Comparison of ENCODE assay signal across 13 cellular contexts in the genomic region with DNA sequence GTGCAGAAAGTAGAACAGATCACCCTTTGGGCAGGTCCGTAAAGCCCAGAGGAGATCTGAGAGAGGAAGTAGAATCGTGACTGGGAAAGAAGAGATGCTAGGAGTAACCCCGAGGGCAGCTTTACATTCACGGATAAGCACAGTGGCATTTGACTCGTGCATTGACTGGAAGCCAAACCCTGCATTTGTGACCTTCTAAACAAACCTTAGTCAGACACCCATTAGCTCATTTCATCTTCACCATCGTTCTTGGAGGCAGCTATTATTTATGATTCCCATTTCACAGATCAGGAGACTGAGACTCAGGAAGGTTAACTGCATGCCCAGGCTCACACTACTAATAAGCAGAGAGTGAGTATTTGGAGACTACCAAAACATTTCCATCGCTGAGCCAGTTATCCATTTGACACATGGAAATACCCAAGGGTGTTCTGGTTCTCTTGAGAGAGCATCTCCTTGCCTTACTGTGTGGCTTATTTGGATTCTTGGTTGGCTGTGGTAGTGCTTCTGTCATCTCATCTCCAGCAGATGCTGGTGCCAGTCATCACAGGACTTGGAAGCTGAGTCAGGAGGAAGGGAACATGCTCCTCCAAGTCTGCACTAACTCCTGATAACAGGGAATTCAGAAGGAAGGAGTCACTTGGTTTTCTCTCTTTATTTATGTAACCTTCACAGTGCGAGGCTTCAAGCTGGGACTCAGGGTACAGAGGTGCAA. TPM values are rescaled to one million over a fixed set of nuclear protein-coding genes. Genes with fewer than 3 reads are reported as not detected.
A peak's percentile ranks its signal among the peaks of the same experiment; 100 is the strongest.
DNase-seq lines count a peak whose midpoint lies in the region; ATAC-seq and TF ChIP-seq lines count a peak whose summit lies in the region.
"Had no signal": no experiment of that assay in that cellular context is flagged by ENCODE, and none has a peak within 500 bp of the region (broad histone marks: within the 10 kb centered on the region; RNA-seq: fewer than 3 reads in every experiment).

No MANE protein-coding gene starts in this region.

- peaks cover 53% of the 10 kb centered on the region for H3K4me1 Mint-ChIP-seq in osteocyte (ENCODE audit: unreplicated experiment)
- H3K4me1 Mint-ChIP-seq in CD8-positive, alpha-beta memory T cell: peaks cover 0 to 2% (median 0%) of the 10 kb centered on the region in 3 donors

- no peaks in the 10 kb centered on the region for H3K4me1 ChIP-seq in CD8-positive, alpha-beta memory T cell (ENCODE audit: insufficient read depth, low read length)
- H3K4me1 ChIP-seq in HAP-1: no peaks in the 10 kb centered on the region

- H3K27me3 ChIP-seq in CD8-positive, alpha-beta memory T cell (ENCODE audit: insufficient read depth, low read length, poor library complexity, severe bottlenecking): no peaks in the 10 kb centered on the region
- no peaks in the 10 kb centered on the region for H3K27me3 ChIP-seq in HAP-1 (ENCODE audit: low read depth)

- no peaks in the 10 kb centered on the region for H3K9me3 ChIP-seq in CD8-positive, alpha-beta memory T cell (ENCODE audit: low read length)
- no peaks in the 10 kb centered on the region for H3K9me3 ChIP-seq in HAP-1
- H3K9me3 ChIP-seq: mucosa of descending colon had no signal

- H3K36me3 Mint-ChIP-seq in osteocyte (ENCODE audit: unreplicated experiment): peaks cover 2% of the 10 kb centered on the region
- peaks cover 0 to 14% (median 7%) of the 10 kb centered on the region in 3 donors for H3K36me3 Mint-ChIP-seq in CD8-positive, alpha-beta memory T cell

- peak; percentile 59 for DNase-seq in amniotic epithelial cell (ENCODE audit: low read depth)
- DNase-seq in osteocyte (ENCODE audit: extremely low spot score, unreplicated experiment): no peak
- no peak for DNase-seq in CD8-positive, alpha-beta memory T cell
- DNase-seq in NCI-H2196 treated with DMSO at 0.1 percent for 48 hours (lab: John Stamatoyannopoulos, UW; ENCODE audit: unreplicated experiment): no peak
- DNase-seq in HAP-1 (ENCODE audit: low spot score in 2 of 2): no peak
- DNase-seq in NCI-H1048 (lab: John Stamatoyannopoulos, UW): no peak
- DNase-seq: CD4-positive, alpha-beta T cell; effector memory CD4-positive, alpha-beta T cell; mucosa of descending colon; NCI-H2029 had no signal

- in situ Hi-C loops in HAP-1 (cut with MboI; ENCODE audit: low sequenced_read_pairs): no loop called here

- H3K27me3 Mint-ChIP-seq in osteocyte (ENCODE audit: unreplicated experiment): no peaks in the 10 kb centered on the region
- H3K27me3 Mint-ChIP-seq in CD8-positive, alpha-beta memory T cell: no peaks in the 10 kb centered on the region
- H3K27me3 Mint-ChIP-seq: CD4-positive, alpha-beta T cell had no signal

- peak; percentile 34 for ATAC-seq in GM18498 (IDR thresholded peaks at IDR 0.05; ENCODE audit: unreplicated experiment)
- ATAC-seq in HG02759 (IDR thresholded peaks at IDR 0.05; ENCODE audit: unreplicated experiment): peak; percentile 28
- ATAC-seq: mucosa of descending colon had no signal

- no peak overlapping the region for H3K27ac ChIP-seq in CD8-positive, alpha-beta memory T cell (ENCODE audit: low read depth, low read length)

- CTCF ChIA-PET in CD8-positive, alpha-beta memory T cell (lab: Charles Lee): no interaction called here

- POLR2A ChIA-PET in CD8-positive, alpha-beta memory T cell (lab: Charles Lee): no interaction called here

- peak overlapping the region; percentile 31 for H3K27ac Mint-ChIP-seq in osteocyte (ENCODE audit: unreplicated experiment)
- H3K27ac Mint-ChIP-seq in CD8-positive, alpha-beta memory T cell: no peak overlapping the region
- H3K27ac Mint-ChIP-seq: CD4-positive, alpha-beta T cell had no signal

- H3K4me3 ChIP-seq in CD8-positive, alpha-beta memory T cell (ENCODE audit: low read length): no peak overlapping the region
- H3K4me3 ChIP-seq in HAP-1: no peak overlapping the region
- H3K4me3 ChIP-seq: mucosa of descending colon, skin epidermis had no signal

- H3K4me3 Mint-ChIP-seq in osteocyte (ENCODE audit: unreplicated experiment): no peak overlapping the region
- no peak overlapping the region for H3K4me3 Mint-ChIP-seq in CD8-positive, alpha-beta memory T cell
- H3K4me3 Mint-ChIP-seq: CD4-positive, alpha-beta T cell had no signal

- no peaks in the 10 kb centered on the region for H3K9me3 Mint-ChIP-seq in osteocyte (ENCODE audit: unreplicated experiment)
- no peaks in the 10 kb centered on the region for H3K9me3 Mint-ChIP-seq in CD8-positive, alpha-beta memory T cell
- H3K9me3 Mint-ChIP-seq: CD4-positive, alpha-beta T cell had no signal

- TF ChIP-seq CTCF in osteocyte (IDR thresholded peaks at IDR 0.05): no peak

- H3K36me3 ChIP-seq in CD8-positive, alpha-beta memory T cell (ENCODE audit: insufficient read depth, low read length): no peaks in the 10 kb centered on the region
- no peaks in the 10 kb centered on the region for H3K36me3 ChIP-seq in HAP-1 (replicated peaks)

RNA-seq across cellular contexts. Expression of a gene that starts 55.1 kb away (rescaled TPM):
- 2.1 and 3.3 TPM in 2 replicates for total RNA-seq in osteocyte
- total RNA-seq in CD8-positive, alpha-beta memory T cell: 1 to 10 TPM; 3.1 to 3.5 TPM
- polyA plus RNA-seq in CD8-positive, alpha-beta memory T cell: 3.6 TPM
